1 cellular context compared by ENCODE assay signal in genomic region chr3:99637381-99638111, GRCh38.
TF ChIP-seq lines count a peak whose summit lies in the region.

No MANE protein-coding gene starts in this region.

TF ChIP-seq in IMR-90, 13 proteins besides CTCF, POLR2A, EP300 and RAD21:
- TF ChIP-seq CHD1 (IDR thresholded peaks at IDR 0.05; ENCODE audit: low read depth, low read length) = no peak
- TF ChIP-seq SMC3 (IDR thresholded peaks at IDR 0.05; ENCODE audit: low read depth, low read length) = 0 out of 2 replicates have a peak, but pooled peaks have one; percentile 2
- TF ChIP-seq BHLHE40 (IDR thresholded peaks at IDR 0.05; ENCODE audit: low read depth, low read length) = no peak
- peak; percentile 30 for TF ChIP-seq FOS (IDR thresholded peaks at IDR 0.05; ENCODE audit: low read depth, low read length)
- TF ChIP-seq MXI1 (IDR thresholded peaks at IDR 0.05; ENCODE audit: borderline replicate concordance, low read depth, low read length) = no peak
- TF ChIP-seq RCOR1 (IDR thresholded peaks at IDR 0.05; ENCODE audit: insufficient replicate concordance, low read length) = no peak
- peak; percentile 0; the same call in 1 of the 2 replicates for TF ChIP-seq MAFK (IDR thresholded peaks at IDR 0.05; ENCODE audit: low read depth, low read length)
